8 cellular contexts compared by ENCODE assay signal in genomic region chr9:97510797-97511761, GRCh38. TPM values are rescaled to one million over a fixed set of nuclear protein-coding genes. Genes with fewer than 3 reads are reported as not detected.
A peak's percentile ranks its signal among the peaks of the same experiment; 100 is the strongest.
DNase-seq lines count a peak whose midpoint lies in the region; ATAC-seq and TF ChIP-seq lines count a peak whose summit lies in the region.

No MANE protein-coding gene starts in this region.

- TF ChIP-seq POLR2A in vagina (IDR thresholded peaks at IDR 0.05): no peak

- intact Hi-C loops in vagina (cut with DNase I): no loop called here

- no peaks in the 10 kb centered on the region for H3K27me3 ChIP-seq in vagina

- peak; percentile 63 for ATAC-seq in GM19025 (IDR thresholded peaks at IDR 0.05; ENCODE audit: low read depth, unreplicated experiment)
- ATAC-seq in HG03442 (IDR thresholded peaks at IDR 0.05; ENCODE audit: unreplicated experiment): peak; percentile 65
- peak; percentile 22 for ATAC-seq in esophagus mucosa

- H3K4me1 ChIP-seq in vagina: peaks cover 27% of the 10 kb centered on the region

- no peak for TF ChIP-seq CTCF in AG09309 (IDR thresholded peaks at IDR 0.05; ENCODE audit: control insufficient read depth, insufficient read depth, low read depth, low read length, missing control alignments)
- no peak for TF ChIP-seq CTCF in vagina (IDR thresholded peaks at IDR 0.05)

- DNase-seq in AG09309 (ENCODE audit: low read depth) (peak; percentile 52), vagina (ENCODE audit: extremely low spot score in 2 of 2) (peak; percentile 19 to 81), NCI-H524 treated with DMSO at 0.1 percent for 48 hours (lab: John Stamatoyannopoulos, UW) (no peak), G401 (ENCODE audit: low spot score) (no peak), retina (no peak)

- in situ Hi-C loops in G401 (cut with HindIII; ENCODE audit: low sequenced_read_pairs): no loop called here

- H3K4me3 ChIP-seq in AG09309 (ENCODE audit: control insufficient read depth, low read depth, low read length): no peak overlapping the region
- H3K4me3 ChIP-seq in vagina: no peak overlapping the region

- no peaks in the 10 kb centered on the region for H3K9me3 ChIP-seq in vagina

- H3K27ac ChIP-seq in vagina: peak overlapping the region; percentile 65

- no peaks in the 10 kb centered on the region for H3K36me3 ChIP-seq in vagina

RNA-seq across cellular contexts. Expression of gene TMOD1, which starts 9.6 kb away (rescaled TPM):
- 0.60 TPM for total RNA-seq in esophagus mucosa
- 21.1 TPM for total RNA-seq in vagina
- total RNA-seq in G401 (2014; rRNA removed; shearing (Covaris generic)): not detected in 2 replicates

Comparison
In these comparisons a context has a peak if more than half of its experiments do, and no peak if none do; other contexts are left out.
1. DNase-seq: peak in AG09309 (single experiment) and vagina (2 of 2); none in NCI-H524 treated with DMSO at 0.1 percent for 48 hours (single experiment), G401 (single experiment) and retina (single experiment).
2. RNA of gene TMOD1, which starts 9.6 kb away (total RNA-seq): 21.1 TPM in vagina (single experiment); 0.60 TPM in esophagus mucosa (single experiment) and not detected in G401; every median in the first group is over 10 times any median in the second.
3. Peak in every context shown above with its lines, with median percentiles within 50 percentile points of each other: ATAC-seq.